19 cellular contexts compared by ENCODE assay signal in genomic region chr15:59453474-59454215, GRCh38. TPM values are rescaled to one million over a fixed set of nuclear protein-coding genes. Genes with fewer than 3 reads are reported as not detected.
A peak's percentile ranks its signal among the peaks of the same experiment; 100 is the strongest.
DNase-seq lines count a peak whose midpoint lies in the region; ATAC-seq and TF ChIP-seq lines count a peak whose summit lies in the region.
"Had no signal": no experiment of that assay in that cellular context is flagged by ENCODE, and none has a peak within 500 bp of the region (broad histone marks: within the 10 kb centered on the region; RNA-seq: fewer than 3 reads in every experiment).

No MANE protein-coding gene starts in this region.

- intact Hi-C loops in activated CD4-positive, alpha-beta T cell treated with anti-CD3 and anti-CD28 coated beads, Interleukin-2, amount 10 ng/mL, durations not matched to agents 24 days and 14 days (cut with micrococcal nuclease): no loop called here

- H2BK5ac ChIP-seq in neuronal stem cell (ENCODE audit: low read length): no peak overlapping the region

- H4K20me1 ChIP-seq in GM23338 (replicated peaks; ENCODE audit: insufficient read depth): no peaks in the 10 kb centered on the region

- no peaks in the 10 kb centered on the region for H3K79me1 ChIP-seq in neuronal stem cell (ENCODE audit: low read depth, low read length)

- DNase-seq in COLO829 (ENCODE audit: low spot score) (peak; percentile 48), GM23338 (ENCODE audit: low spot score) (no peak), SJCRH30 (peak; percentile 85 to 95), neuronal stem cell (ENCODE audit: low spot score) (no peak), suprapubic skin (ENCODE audit: low spot score in 2 of 2) (no peak)
- no peak for DNase-seq in activated CD4-positive, alpha-beta T cell treated with anti-CD3 and anti-CD28 coated beads, Interleukin-2, amount 10 ng/mL, durations not matched to agents 24 days and 14 days
- DNase-seq: BE2C; CD4-positive, alpha-beta memory T cell; COR-L47; DMS153; DMS79 treated with DMSO at 0.1 percent for 48 hours; EL; GM23248; H9 had no signal

- no peaks in the 10 kb centered on the region for H3K9me2 ChIP-seq in GM23338 (ENCODE audit: insufficient read depth)

- no peak overlapping the region for H3K14ac ChIP-seq in neuronal stem cell (ENCODE audit: low read length)

- H3K27me3 ChIP-seq in GM23338 (ENCODE audit: insufficient read depth) (no peaks in the 10 kb centered on the region), SJCRH30 (no peaks in the 10 kb centered on the region), neuronal stem cell (ENCODE audit: control insufficient read depth in 3 of 3, insufficient read depth in 3 of 3, low read depth in 1 of 3, low read length in 3 of 3) (no peaks in the 10 kb centered on the region), suprapubic skin (no peaks in the 10 kb centered on the region)
- H3K27me3 ChIP-seq: BE2C had no signal

- no peak for TF ChIP-seq EP300 in suprapubic skin (IDR thresholded peaks at IDR 0.05)

- H2AK5ac ChIP-seq in neuronal stem cell (ENCODE audit: low read depth, low read length): no peak overlapping the region

- H3F3A ChIP-seq in GM23338 (replicated peaks; ENCODE audit: low read depth): no peaks in the 10 kb centered on the region

- H2BK12ac ChIP-seq in neuronal stem cell (ENCODE audit: low read length): no peak overlapping the region

- peak; percentile 29; the same call in 2 of the 3 replicates for ATAC-seq in GM23338
- ATAC-seq in GM21619 (IDR thresholded peaks at IDR 0.05; ENCODE audit: unreplicated experiment): no peak
- no peak for ATAC-seq in HG03159 (IDR thresholded peaks at IDR 0.05; ENCODE audit: unreplicated experiment)
- ATAC-seq: HepG2 had no signal

- H3K27ac Mint-ChIP-seq in GM23338: no peak overlapping the region
- H3K27ac Mint-ChIP-seq in activated CD4-positive, alpha-beta T cell treated with anti-CD3 and anti-CD28 coated beads, Interleukin-2, amount 10 ng/mL, durations not matched to agents 24 days and 14 days: no peak overlapping the region
- H3K27ac Mint-ChIP-seq: H9 had no signal

- H3K4ac ChIP-seq in neuronal stem cell (ENCODE audit: low read length): no peak overlapping the region

- no peak overlapping the region for H2BK120ac ChIP-seq in neuronal stem cell (ENCODE audit: low read depth, low read length)

- no peak overlapping the region for H2AFZ ChIP-seq in GM23338
- no peak overlapping the region for H2AFZ ChIP-seq in neuronal stem cell (ENCODE audit: low read length)
- H2AFZ ChIP-seq: GM23248 had no signal

- H2BK15ac ChIP-seq in neuronal stem cell (ENCODE audit: low read length): no peak overlapping the region

- H3K4me2 ChIP-seq in GM23338 (no peak overlapping the region), neuronal stem cell (ENCODE audit: insufficient read depth, low read length, poor library complexity, severe bottlenecking) (no peak overlapping the region)

- no peak overlapping the region for H3K23ac ChIP-seq in neuronal stem cell (ENCODE audit: low read depth, low read length, poor library complexity)

- no peak overlapping the region for H3K27ac ChIP-seq in GM23338 (ENCODE audit: low read depth)
- H3K27ac ChIP-seq in SJCRH30: peak overlapping the region; percentile 62
- no peak overlapping the region for H3K27ac ChIP-seq in neuronal stem cell (replicated peaks; ENCODE audit: low read length)
- no peak overlapping the region for H3K27ac ChIP-seq in suprapubic skin
- H3K27ac ChIP-seq: C4-2B, GM23248 had no signal

- no peaks in the 10 kb centered on the region for H3K9me3 ChIP-seq in SJCRH30 (replicated peaks)
- H3K9me3 ChIP-seq in neuronal stem cell (replicated peaks in 1 of 2; ENCODE audit: control insufficient read depth in 2 of 2, insufficient read depth in 1 of 2, low read depth in 1 of 2, low read length in 2 of 2): no peaks in the 10 kb centered on the region
- no peaks in the 10 kb centered on the region for H3K9me3 ChIP-seq in suprapubic skin
- H3K9me3 ChIP-seq: BE2C had no signal

- H4K91ac ChIP-seq in neuronal stem cell (ENCODE audit: low read depth, low read length, poor library complexity): no peak overlapping the region

- TF ChIP-seq CTCF in GM23338 (conservative IDR thresholded peaks at IDR 0.05; ENCODE audit: low read depth in 2 of 2): no peak
- no peak for TF ChIP-seq CTCF in suprapubic skin (IDR thresholded peaks at IDR 0.05)

- no peaks in the 10 kb centered on the region for H3K9me3 Mint-ChIP-seq in GM23338
- H3K9me3 Mint-ChIP-seq in activated CD4-positive, alpha-beta T cell treated with anti-CD3 and anti-CD28 coated beads, Interleukin-2, amount 10 ng/mL, durations not matched to agents 24 days and 14 days: peaks cover 4% of the 10 kb centered on the region
- H3K9me3 Mint-ChIP-seq: CD4-positive, alpha-beta memory T cell; H9 had no signal

- H3K79me2 ChIP-seq in GM23338 (replicated peaks; ENCODE audit: insufficient read depth): no peaks in the 10 kb centered on the region

- peak overlapping the region; percentile 19 for H3K18ac ChIP-seq in neuronal stem cell (ENCODE audit: low read length)

- no peak overlapping the region for H3K4me3 ChIP-seq in GM23338
- H3K4me3 ChIP-seq in SJCRH30: no peak overlapping the region
- no peak overlapping the region for H3K4me3 ChIP-seq in neuronal stem cell (ENCODE audit: low read length in 2 of 2)
- H3K4me3 ChIP-seq in suprapubic skin: no peak overlapping the region
- H3K4me3 ChIP-seq: GM23248 had no signal

- H3K36me3 Mint-ChIP-seq in GM23338 (ENCODE audit: low read depth): no peaks in the 10 kb centered on the region
- no peaks in the 10 kb centered on the region for H3K36me3 Mint-ChIP-seq in activated CD4-positive, alpha-beta T cell treated with anti-CD3 and anti-CD28 coated beads, Interleukin-2, amount 10 ng/mL, durations not matched to agents 24 days and 14 days (ENCODE audit: low read depth)
- H3K36me3 Mint-ChIP-seq: CD4-positive, alpha-beta memory T cell had no signal

- H3K36me3 ChIP-seq in GM23338 (ENCODE audit: insufficient read depth) (no peaks in the 10 kb centered on the region), SJCRH30 (no peaks in the 10 kb centered on the region), neuronal stem cell (replicated peaks in 1 of 2; ENCODE audit: control insufficient read depth in 2 of 2, insufficient read depth in 2 of 2, low read length in 2 of 2) (no peaks in the 10 kb centered on the region), suprapubic skin (no peaks in the 10 kb centered on the region)
- H3K36me3 ChIP-seq: BE2C had no signal

- H3K4me1 Mint-ChIP-seq in GM23338: peaks cover 7% of the 10 kb centered on the region
- H3K4me1 Mint-ChIP-seq in activated CD4-positive, alpha-beta T cell treated with anti-CD3 and anti-CD28 coated beads, Interleukin-2, amount 10 ng/mL, durations not matched to agents 24 days and 14 days: no peaks in the 10 kb centered on the region
- H3K4me1 Mint-ChIP-seq: CD4-positive, alpha-beta memory T cell had no signal

- H3K4me1 ChIP-seq in GM23338 (ENCODE audit: insufficient read depth) (peaks cover 10% of the 10 kb centered on the region; the same call in 1 of the 2 replicates), SJCRH30 (peaks cover 29% of the 10 kb centered on the region), neuronal stem cell (ENCODE audit: control insufficient read depth in 2 of 2, insufficient read depth in 1 of 2, low read depth in 1 of 2, low read length in 2 of 2) (no peaks in the 10 kb centered on the region), suprapubic skin (peaks cover 23% of the 10 kb centered on the region)
- H3K4me1 ChIP-seq: BE2C had no signal

- no peak for TF ChIP-seq POLR2A in suprapubic skin (IDR thresholded peaks at IDR 0.05)

- H3K27me3 Mint-ChIP-seq in GM23338 (ENCODE audit: insufficient read depth, low read depth, poor library complexity): peaks cover 3% of the 10 kb centered on the region
- peaks cover 19% of the 10 kb centered on the region for H3K27me3 Mint-ChIP-seq in activated CD4-positive, alpha-beta T cell treated with anti-CD3 and anti-CD28 coated beads, Interleukin-2, amount 10 ng/mL, durations not matched to agents 24 days and 14 days

- H3K9ac ChIP-seq in neuronal stem cell (ENCODE audit: low read depth, low read length, poor library complexity): no peak overlapping the region
- H3K9ac ChIP-seq: GM23248 had no signal

- H3K4me3 Mint-ChIP-seq in GM23338: no peak overlapping the region
- no peak overlapping the region for H3K4me3 Mint-ChIP-seq in activated CD4-positive, alpha-beta T cell treated with anti-CD3 and anti-CD28 coated beads, Interleukin-2, amount 10 ng/mL, durations not matched to agents 24 days and 14 days
- H3K4me3 Mint-ChIP-seq: CD4-positive, alpha-beta memory T cell; H9 had no signal

- WGBS in neuronal stem cell (ENCODE audit: extremely low coverage in 2 of 2, insufficient read length in 2 of 2, insufficient replicate concordance in 1 of 2), 2 donors: no CpG with 5 or more reads among the region's 2 CpGs
- WGBS in suprapubic skin: 93% methylated on average over 2 of the region's 2 CpGs

- H4K8ac ChIP-seq in neuronal stem cell (ENCODE audit: low read depth, low read length): no peak overlapping the region

TF ChIP-seq in GM23338, 12 proteins besides CTCF, POLR2A, EP300 and RAD21 (continues in another document):
- TF ChIP-seq EZH2 (IDR thresholded peaks at IDR 0.05; ENCODE audit: low read depth, unreplicated experiment): no peak

RNA-seq across cellular contexts. Expression of gene FAM81A, which starts 15.7 kb away (rescaled TPM):
- 1.7 and 4.1 TPM in 2 replicates for total RNA-seq in GM23338 (2014; rRNA removed; shearing (Covaris generic))
- 0.73 and 1.1 TPM in 2 replicates for polyA plus RNA-seq in GM23338 (2016; fragmentation: Nextera tagmentation; extraction: Ambion mirVana)
- total RNA-seq in SJCRH30 (2014; rRNA removed; shearing (Covaris generic)): 27.3 and 32.2 TPM in 2 replicates
- polyA plus RNA-seq in neuronal stem cell (2013, experiment 1 of 2): 1.0 TPM
- polyA plus RNA-seq in neuronal stem cell (2013, experiment 2 of 2): 1.6 TPM
- 1 to 10 TPM in 3 of 4 donors, under 1 TPM in 1; 0.79 to 7.8 (median 1.8) TPM for total RNA-seq in suprapubic skin
- total RNA-seq in activated CD4-positive, alpha-beta T cell treated with anti-CD3 and anti-CD28 coated beads, Interleukin-2, amount 10 ng/mL, durations not matched to agents 24 days and 14 days: 0.47 and 1.9 TPM in 2 replicates
- total RNA-seq: CD4-positive, alpha-beta memory T cell had no signal
- polyA plus RNA-seq: AG04450; CD4-positive, alpha-beta memory T cell; HepG2 had no signal

Comparison
In these comparisons a context has a peak if more than half of its experiments do, and no peak if none do; other contexts are left out.
1. DNase-seq: peak in COLO829 (single experiment) and SJCRH30 (2 of 2); none in GM23338 (single experiment), neuronal stem cell (single experiment), suprapubic skin (0 of 2) and activated CD4-positive, alpha-beta T cell treated with anti-CD3 and anti-CD28 coated beads, Interleukin-2, amount 10 ng/mL, durations not matched to agents 24 days and 14 days (single experiment).